Comparison of ENCODE assay signal across 11 cellular contexts in genomic region chr1:91710261-91710660, GRCh38.
"Had no signal": no experiment of that assay in that cellular context is flagged by ENCODE, and none has a peak within 500 bp of the region (broad histone marks: within the 10 kb centered on the region; RNA-seq: fewer than 3 reads in every experiment).

No MANE protein-coding gene starts in this region.

- H2AFZ ChIP-seq: parathyroid adenoma had no signal

- H3K9ac ChIP-seq: parathyroid adenoma had no signal

- H3K27me3 ChIP-seq: brain microvascular endothelial cell had no signal

- H3K4me1 ChIP-seq: parathyroid adenoma had no signal

- H3K79me2 ChIP-seq: parathyroid adenoma had no signal

- H3K27ac Mint-ChIP-seq: endodermal cell, type B pancreatic cell had no signal

- H3K4me2 ChIP-seq: smooth muscle cell had no signal

- H3K9me3 Mint-ChIP-seq: endodermal cell, type B pancreatic cell had no signal

- H3K27me3 Mint-ChIP-seq: type B pancreatic cell had no signal

- DNase-seq: activated naive CD4-positive, alpha-beta T cell treated with anti-CD3 and anti-CD28 coated beads, Interleukin-2, amount 50 U/mL, for 16 hours; amygdala; brain microvascular endothelial cell; endodermal cell; erythroblast; left cardiac atrium; mucosa of descending colon had no signal

- H3K36me3 ChIP-seq: brain microvascular endothelial cell had no signal

- H3K4me3 ChIP-seq: mucosa of descending colon, smooth muscle cell had no signal

- ATAC-seq: activated CD4-positive, CD25-positive, alpha-beta regulatory T cell treated with anti-CD3 and anti-CD28 coated beads, Interleukin-2, amount 50 U/mL, for 24 hours; left cardiac atrium; mucosa of descending colon had no signal

- H3K27ac ChIP-seq: brain microvascular endothelial cell, parathyroid adenoma had no signal

- H3K4me3 Mint-ChIP-seq: endodermal cell, type B pancreatic cell had no signal

- H3K9me3 ChIP-seq: mucosa of descending colon had no signal
